Comparison of ENCODE assay signal across 16 cellular contexts in the genomic region with DNA sequence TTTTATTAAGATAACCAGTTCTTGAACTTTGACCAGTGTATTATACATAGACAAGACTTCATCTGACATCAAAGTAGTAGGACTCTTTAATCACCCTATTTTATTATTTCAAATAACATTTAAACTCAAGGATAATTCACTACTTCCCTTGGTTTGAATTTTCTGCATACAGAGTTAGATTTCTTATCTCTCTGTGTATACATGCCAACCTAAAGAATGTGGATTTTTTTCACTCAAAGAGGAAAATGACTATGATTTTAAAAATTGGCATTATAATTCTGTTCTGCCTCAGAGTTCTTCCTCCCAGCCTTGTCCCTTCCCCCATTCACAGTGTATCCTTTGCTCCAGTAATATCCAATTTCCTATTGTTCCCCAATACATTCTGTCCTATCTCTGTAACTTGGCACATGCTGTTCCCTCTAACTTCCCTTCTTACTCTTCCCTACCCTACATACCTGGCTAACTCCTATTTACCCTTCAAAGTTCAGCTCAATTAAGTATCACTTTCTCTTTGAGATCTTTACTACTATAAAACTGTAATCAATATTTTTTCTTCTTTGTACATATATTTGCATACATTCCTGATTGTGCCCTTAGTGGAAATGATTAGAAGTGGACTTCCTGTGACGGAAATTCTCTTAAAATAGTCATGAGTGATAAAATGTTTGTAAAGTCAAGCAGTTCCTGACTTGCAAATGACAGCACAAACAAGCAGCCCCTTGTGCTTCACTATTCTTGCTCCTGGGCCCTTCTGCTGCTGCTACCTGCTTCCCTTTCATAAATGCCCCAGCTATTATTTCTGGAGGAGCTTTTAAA.
"Had no signal": no experiment of that assay in that cellular context is flagged by ENCODE, and none has a peak within 500 bp of the region (broad histone marks: within the 10 kb centered on the region; RNA-seq: fewer than 3 reads in every experiment).

No MANE protein-coding gene starts in this region.

- FAIRE-seq: islet of Langerhans, TTC549, urothelium cell line had no signal

- H3K36me3 Mint-ChIP-seq: activated naive CD8-positive, alpha-beta T cell treated with anti-CD3 and anti-CD28 coated beads for 36 hours; naive thymus-derived CD8-positive, alpha-beta T cell had no signal

- H3K4me1 ChIP-seq: foreskin keratinocyte, left lung had no signal

- H3K36me3 ChIP-seq: left lung had no signal

- H3K4me3 Mint-ChIP-seq: activated CD8-positive, alpha-beta memory T cell treated with anti-CD3 and anti-CD28 coated beads, Interleukin-2, amount 10 ng/mL, durations not matched to agents 7 days and 5 days; activated naive CD8-positive, alpha-beta T cell treated with anti-CD3 and anti-CD28 coated beads for 36 hours; naive thymus-derived CD8-positive, alpha-beta T cell; stimulated activated naive CD8-positive, alpha-beta T cell treated with anti-CD3 and anti-CD28 coated beads, Interleukin-15, Interleukin-2, amounts not matched to agents 100 ng/mL and 50 ng/mL, for 24 hours; T-helper 17 cell had no signal

- H3K27me3 Mint-ChIP-seq: activated CD8-positive, alpha-beta memory T cell treated with anti-CD3 and anti-CD28 coated beads, Interleukin-2, amount 10 ng/mL, durations not matched to agents 7 days and 5 days; activated naive CD8-positive, alpha-beta T cell treated with anti-CD3 and anti-CD28 coated beads for 36 hours; T-helper 17 cell had no signal

- H3K4me3 ChIP-seq: left lung, testis had no signal

- H3K9me3 Mint-ChIP-seq: activated naive CD8-positive, alpha-beta T cell treated with anti-CD3 and anti-CD28 coated beads for 36 hours; naive thymus-derived CD8-positive, alpha-beta T cell; stimulated activated naive CD8-positive, alpha-beta T cell treated with anti-CD3 and anti-CD28 coated beads, Interleukin-15, Interleukin-2, amounts not matched to agents 100 ng/mL and 50 ng/mL, for 24 hours had no signal

- H3K27me3 ChIP-seq: foreskin keratinocyte, left lung, testis had no signal

- ATAC-seq: activated CD8-positive, alpha-beta memory T cell treated with anti-CD3 and anti-CD28 coated beads, Interleukin-2, amount 10 ng/mL, durations not matched to agents 7 days and 5 days; left lung; naive thymus-derived CD8-positive, alpha-beta T cell; T-helper 17 cell had no signal

- H3K27ac Mint-ChIP-seq: activated CD8-positive, alpha-beta memory T cell treated with anti-CD3 and anti-CD28 coated beads, Interleukin-2, amount 10 ng/mL, durations not matched to agents 7 days and 5 days; activated naive CD8-positive, alpha-beta T cell treated with anti-CD3 and anti-CD28 coated beads for 36 hours; stimulated activated naive CD8-positive, alpha-beta T cell treated with anti-CD3 and anti-CD28 coated beads, Interleukin-15, Interleukin-2, amounts not matched to agents 100 ng/mL and 50 ng/mL, for 24 hours; T-helper 17 cell had no signal

- H3K9me3 ChIP-seq: left lung, testis had no signal

- DNase-seq: activated CD4-positive, alpha-beta T cell treated with anti-CD3 and anti-CD28 coated beads, Interleukin-2, amount 50 U/mL, for 4 hours; activated CD4-positive, CD25-positive, alpha-beta regulatory T cell treated with anti-CD3 and anti-CD28 coated beads, Interleukin-2, amount 50 U/mL, for 72 hours; activated CD8-positive, alpha-beta memory T cell treated with anti-CD3 and anti-CD28 coated beads, Interleukin-2, amount 10 ng/mL, durations not matched to agents 7 days and 5 days; activated gamma-delta T cell treated with Interleukin-2 at 50 U/mL for 16 hours; activated naive CD8-positive, alpha-beta T cell treated with anti-CD3 and anti-CD28 coated beads for 36 hours; activated T-cell treated with anti-CD3 and anti-CD28 coated beads, Interleukin-2, amount 50 U/mL, for 48 hours; left lung; naive thymus-derived CD8-positive, alpha-beta T cell; stimulated activated CD4-positive, alpha-beta T cell treated with anti-CD3 and anti-CD28 coated beads, Interleukin-2, amount 100 ng/mL, for 48 hours; T-helper 17 cell; testis had no signal

- H3K27ac ChIP-seq: foreskin keratinocyte, left lung, testis had no signal
